In genomic region chr1:64744492-64745180, GRCh38 we compare ENCODE assay signal across 8 cellular contexts. TPM values are rescaled to one million over a fixed set of nuclear protein-coding genes. Genes with fewer than 3 reads are reported as not detected.
DNase-seq lines count a peak whose midpoint lies in the region; ATAC-seq and TF ChIP-seq lines count a peak whose summit lies in the region.

Gene RAVER2 (plus strand): TSS chr1:64745075. CDS start chr1:64745173, 98 bp downstream.

- H2BK12ac ChIP-seq in trophoblast cell (ENCODE audit: low read length): no peak within 1 kb of the TSS

- H3K27me3 ChIP-seq in heart left ventricle (no peaks in the 10 kb centered on the region), trophoblast cell (ENCODE audit: insufficient read depth, low read length) (no peaks in the 10 kb centered on the region), uterus (no peaks in the 10 kb centered on the region)

- H3K9me3 Mint-ChIP-seq in activated naive CD8-positive, alpha-beta T cell treated with anti-CD3 and anti-CD28 coated beads, Interleukin-2, amount 50 U/mL, for 24 hours: no peaks in the 10 kb centered on the region

- H2AFZ ChIP-seq in trophoblast cell (ENCODE audit: insufficient read depth, low read length, poor library complexity): peak within 1 kb of the TSS; percentile 92

- no peaks in the 10 kb centered on the region for H3K36me3 ChIP-seq in heart left ventricle
- no peaks in the 10 kb centered on the region for H3K36me3 ChIP-seq in trophoblast cell (ENCODE audit: control insufficient read depth in 1 of 2, insufficient read depth in 2 of 2, low read length in 2 of 2)
- H3K36me3 ChIP-seq in uterus: no peaks in the 10 kb centered on the region

- H3K18ac ChIP-seq in trophoblast cell (ENCODE audit: low read length): peak within 1 kb of the TSS; percentile 11

- ATAC-seq in GM19324 (IDR thresholded peaks at IDR 0.05; ENCODE audit: low FRiP score, unreplicated experiment) (peak; percentile 45), heart left ventricle (peak; percentile 75 to 91 (median 88))
- peak; percentile 85 for ATAC-seq in activated naive CD8-positive, alpha-beta T cell treated with anti-CD3 and anti-CD28 coated beads, Interleukin-2, amount 50 U/mL, for 24 hours

- peak within 1 kb of the TSS; percentile 16 for H3K14ac ChIP-seq in trophoblast cell (ENCODE audit: low read length)

- 0 to 2% (median 1%) methylated on average over 13 to 76 of the region's 76 CpGs for WGBS in heart left ventricle, 4 donors
- no CpG with 5 or more reads among the region's 76 CpGs for WGBS in trophoblast cell (ENCODE audit: extremely low coverage, insufficient coverage, insufficient read length)

- peak within 1 kb of the TSS; percentile 51 for H4K91ac ChIP-seq in trophoblast cell (ENCODE audit: low read depth, low read length)

- H3K79me1 ChIP-seq in trophoblast cell (ENCODE audit: low read length): no peaks in the 10 kb centered on the region

- intact Hi-C loops in heart left ventricle (cut with DNase I) (loop anchor here in 9 of 10 donors (1.0 to 10.0 kb wide), 6 partner anchors 57 to 80 kb away; no protein-coding TSS in a partner anchor), uterus (cut with DNase I; ENCODE audit: low total_unique reads) (no loop called here)

- H3K4me2 ChIP-seq in trophoblast cell (ENCODE audit: low read length): peak within 1 kb of the TSS; percentile 95

- H4K8ac ChIP-seq in trophoblast cell (ENCODE audit: low read depth, low read length): peak within 1 kb of the TSS; percentile 36

- H3K4me1 ChIP-seq in heart left ventricle: peaks cover 0 to 41% (median 18%) of the 10 kb centered on the region in 12 donors
- no peaks in the 10 kb centered on the region for H3K4me1 ChIP-seq in trophoblast cell (ENCODE audit: control insufficient read depth in 1 of 2, insufficient read depth in 2 of 2, low read length in 2 of 2)
- no peaks in the 10 kb centered on the region for H3K4me1 ChIP-seq in uterus

- peak within 1 kb of the TSS; percentile 8 for H2BK120ac ChIP-seq in trophoblast cell (ENCODE audit: insufficient read depth, low read length, poor library complexity)

- peak; percentile 81 for DNase-seq in AG20443 (ENCODE audit: low spot score)
- peak; percentile 78 for DNase-seq in LoVo (ENCODE audit: low spot score)
- peak; percentile 47 for DNase-seq in SKM-1 treated with dmso at 0.1 percent for 144 hours (lab: John Stamatoyannopoulos, UW; ENCODE audit: unreplicated experiment)
- DNase-seq in activated naive CD8-positive, alpha-beta T cell treated with anti-CD3 and anti-CD28 coated beads, Interleukin-2, amount 50 U/mL, for 24 hours: peak; percentile 60
- DNase-seq in heart left ventricle: peak; percentile 78 to 88 (median 83)
- DNase-seq in trophoblast cell: peak in 1 of 2 donors; percentile 43
- peak; percentile 74 for DNase-seq in uterus

- H3K4ac ChIP-seq in trophoblast cell (ENCODE audit: low read depth, low read length): no peak within 1 kb of the TSS

- no peaks in the 10 kb centered on the region for H3K9me3 ChIP-seq in heart left ventricle
- H3K9me3 ChIP-seq in trophoblast cell (ENCODE audit: insufficient read depth, low read depth, low read length): no peaks in the 10 kb centered on the region
- no peaks in the 10 kb centered on the region for H3K9me3 ChIP-seq in uterus

- H3K4me3 ChIP-seq in heart left ventricle (peak within 1 kb of the TSS; percentile 66 to 96 (median 86)), trophoblast cell (ENCODE audit: low read depth, low read length) (peak within 1 kb of the TSS; percentile 79), uterus (peak within 1 kb of the TSS; percentile 84 to 95)

- no peaks in the 10 kb centered on the region for H3K79me2 ChIP-seq in trophoblast cell (ENCODE audit: control insufficient read depth, insufficient read depth, low read length, poor library complexity)

- H3K27ac ChIP-seq in heart left ventricle: peak within 1 kb of the TSS; percentile 62 to 88 (median 84)
- H3K27ac ChIP-seq in trophoblast cell (ENCODE audit: low read depth, low read length): peak within 1 kb of the TSS; percentile 12
- H3K27ac ChIP-seq in uterus: peak within 1 kb of the TSS; percentile 88 to 90

- peak in 1 of 2 donors; percentile 20 for TF ChIP-seq POLR2A in heart left ventricle (IDR thresholded peaks at IDR 0.05)
- peak; percentile 13 to 36 for TF ChIP-seq POLR2A in uterus (IDR thresholded peaks at IDR 0.05)

- H3K27ac Mint-ChIP-seq in activated naive CD8-positive, alpha-beta T cell treated with anti-CD3 and anti-CD28 coated beads, Interleukin-2, amount 50 U/mL, for 24 hours: peak within 1 kb of the TSS; percentile 18

- H3K4me3 Mint-ChIP-seq in activated naive CD8-positive, alpha-beta T cell treated with anti-CD3 and anti-CD28 coated beads, Interleukin-2, amount 50 U/mL, for 24 hours: peak within 1 kb of the TSS; percentile 81

- no peaks in the 10 kb centered on the region for H3K36me3 Mint-ChIP-seq in activated naive CD8-positive, alpha-beta T cell treated with anti-CD3 and anti-CD28 coated beads, Interleukin-2, amount 50 U/mL, for 24 hours (ENCODE audit: low read depth)

- no peak within 1 kb of the TSS for H2AK5ac ChIP-seq in trophoblast cell (ENCODE audit: low read length)

- H3K9ac ChIP-seq in trophoblast cell (ENCODE audit: low read length): peak within 1 kb of the TSS; percentile 69

- H4K12ac ChIP-seq in trophoblast cell (ENCODE audit: low read depth, low read length): peak within 1 kb of the TSS; percentile 35

- H3K27me3 Mint-ChIP-seq in activated naive CD8-positive, alpha-beta T cell treated with anti-CD3 and anti-CD28 coated beads, Interleukin-2, amount 50 U/mL, for 24 hours: peaks cover 7% of the 10 kb centered on the region

- H3K4me1 Mint-ChIP-seq in activated naive CD8-positive, alpha-beta T cell treated with anti-CD3 and anti-CD28 coated beads, Interleukin-2, amount 50 U/mL, for 24 hours: peaks cover 14% of the 10 kb centered on the region

- H3K23ac ChIP-seq in trophoblast cell (ENCODE audit: low read length): no peak within 1 kb of the TSS

- TF ChIP-seq CTCF in heart left ventricle (IDR thresholded peaks at IDR 0.05) (peak in 11 of 12 donors; percentile 14 to 71 (median 53)), uterus (IDR thresholded peaks at IDR 0.05) (peak; percentile 24 to 52 (median 39))

- no peak within 1 kb of the TSS for H2BK5ac ChIP-seq in trophoblast cell (ENCODE audit: low read depth, low read length, poor library complexity)

RNA-seq across cellular contexts. Expression of gene RAVER2, which starts in this region (rescaled TPM):
- total RNA-seq in heart left ventricle (10 to 100 TPM; 16.5 to 25.8 (median 20.4) TPM), uterus (10 to 100 TPM; 10.6 to 24.0 (median 18.9) TPM)
- 1 to 10 TPM; 6.3 to 9.9 TPM for polyA plus RNA-seq in heart left ventricle
- polyA plus RNA-seq in trophoblast cell (2013): 2.8 and 3.3 TPM in 2 replicates

Comparison
In these comparisons a context has a peak if more than half of its experiments do, and no peak if none do; other contexts are left out.
1. H3K27ac ChIP-seq: peak in every context shown above with its lines; median percentile 89 in uterus; 84 in heart left ventricle; 12 in trophoblast cell.